20 cellular contexts compared by ENCODE assay signal in genomic region chr4:1895489-1895888, GRCh38.
"Had no signal": no experiment of that assay in that cellular context is flagged by ENCODE, and none has a peak within 500 bp of the region (broad histone marks: within the 10 kb centered on the region; RNA-seq: fewer than 3 reads in every experiment).

No MANE protein-coding gene starts in this region.

- DNase-seq: effector memory CD8-positive, alpha-beta T cell; gastrocnemius medialis; heart right ventricle; hypothalamus; kidney glomerular epithelial cell; mammary epithelial cell; naive thymus-derived CD4-positive, alpha-beta T cell; ovary; sigmoid colon; stimulated activated CD4-positive, alpha-beta T cell treated with anti-CD3 and anti-CD28 coated beads, Interleukin-2, amount 100 ng/mL, for 24 hours; stimulated activated CD4-positive, alpha-beta T cell treated with anti-CD3 and anti-CD28 coated beads, Interleukin-4, amount 100 ng/mL, for 4 hours; stimulated activated naive B cell treated with anti-CD40 and anti-IgM and Interleukin-4, amounts not matched to agents 10 μg/mL and 1 μg/mL and 100 μg/mL, for 72 hours had no signal

- H3K36me3 ChIP-seq: gastrocnemius medialis, neutrophil, ovary had no signal

- ATAC-seq: effector memory CD8-positive, alpha-beta T cell; gastrocnemius medialis; heart right ventricle; left lobe of liver; naive thymus-derived CD4-positive, alpha-beta T cell; stimulated activated naive B cell treated with anti-CD40 and anti-IgM and Interleukin-4, amounts not matched to agents 10 μg/mL and 1 μg/mL and 100 μg/mL, for 72 hours had no signal

- H3K27me3 Mint-ChIP-seq: dendritic cell treated with granulocyte-macrophage colony-stimulating factor and Interleukin-4, amounts not matched to agents 40 ng/mL and 50 ng/mL, for 4 days; effector memory CD8-positive, alpha-beta T cell; naive thymus-derived CD4-positive, alpha-beta T cell; stimulated activated naive B cell treated with anti-CD40 and anti-IgM and Interleukin-4, amounts not matched to agents 10 μg/mL and 1 μg/mL and 100 μg/mL, for 72 hours; type B pancreatic cell had no signal

- H3K4me1 ChIP-seq: esophagus muscularis mucosa, gastrocnemius medialis, sigmoid colon had no signal

- H3K27ac Mint-ChIP-seq: dendritic cell treated with granulocyte-macrophage colony-stimulating factor and Interleukin-4, amounts not matched to agents 40 ng/mL and 50 ng/mL, for 4 days had no signal

- H3K9me3 Mint-ChIP-seq: dendritic cell treated with granulocyte-macrophage colony-stimulating factor and Interleukin-4, amounts not matched to agents 40 ng/mL and 50 ng/mL, for 4 days; effector memory CD8-positive, alpha-beta T cell; naive thymus-derived CD4-positive, alpha-beta T cell; stimulated activated naive B cell treated with anti-CD40 and anti-IgM and Interleukin-4, amounts not matched to agents 10 μg/mL and 1 μg/mL and 100 μg/mL, for 72 hours; type B pancreatic cell had no signal

- H3K27me3 ChIP-seq: esophagus muscularis mucosa, gastrocnemius medialis, heart right ventricle, neutrophil, ovary, right atrium auricular region, sigmoid colon had no signal

- H3K4me3 Mint-ChIP-seq: dendritic cell treated with granulocyte-macrophage colony-stimulating factor and Interleukin-4, amounts not matched to agents 40 ng/mL and 50 ng/mL, for 4 days; effector memory CD8-positive, alpha-beta T cell; naive thymus-derived CD4-positive, alpha-beta T cell; stimulated activated naive B cell treated with anti-CD40 and anti-IgM and Interleukin-4, amounts not matched to agents 10 μg/mL and 1 μg/mL and 100 μg/mL, for 72 hours; type B pancreatic cell had no signal

- H3K4me3 ChIP-seq: esophagus muscularis mucosa, gastrocnemius medialis, heart right ventricle, ovary, right atrium auricular region, sigmoid colon, skin epidermis had no signal

- H3K9me3 ChIP-seq: esophagus muscularis mucosa, gastrocnemius medialis, heart right ventricle, neutrophil, ovary, right atrium auricular region, sigmoid colon had no signal

- H3K27ac ChIP-seq: epithelial cell of prostate, esophagus muscularis mucosa, gastrocnemius medialis, heart right ventricle, neutrophil, ovary, right atrium auricular region, sigmoid colon, skin epidermis had no signal
